14 cellular contexts compared by ENCODE assay signal in the genomic region with DNA sequence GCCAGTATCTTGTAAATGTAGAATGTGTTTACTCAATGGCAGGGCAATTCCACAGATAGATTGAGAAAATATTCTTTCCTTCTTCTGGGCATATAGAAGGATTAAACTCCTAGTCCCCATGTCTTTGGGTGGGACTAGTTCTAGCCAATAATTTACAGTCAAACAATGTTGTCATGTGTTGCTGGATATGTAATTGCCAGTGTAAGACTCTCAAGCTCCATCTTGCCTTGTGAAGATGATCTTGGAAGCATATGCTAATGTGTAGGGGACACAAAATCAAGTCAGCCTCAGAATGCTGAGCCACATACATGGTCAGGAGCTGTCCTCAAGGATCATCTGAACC.
A peak's percentile ranks its signal among the peaks of the same experiment; 100 is the strongest.
DNase-seq lines count a peak whose midpoint lies in the region; ATAC-seq and TF ChIP-seq lines count a peak whose summit lies in the region.
"Had no signal": no experiment of that assay in that cellular context is flagged by ENCODE, and none has a peak within 500 bp of the region (broad histone marks: within the 10 kb centered on the region; RNA-seq: fewer than 3 reads in every experiment).

No MANE protein-coding gene starts in this region.

- H3K9me3 ChIP-seq in upper lobe of right lung (no peaks in the 10 kb centered on the region), esophagus muscularis mucosa (no peaks in the 10 kb centered on the region)

- DNase-seq in DMS53 (lab: John Stamatoyannopoulos, UW) (peak; percentile 30), DMS53 treated with DMSO at 0.1 percent for 48 hours (lab: John Stamatoyannopoulos, UW; ENCODE audit: unreplicated experiment) (no peak), cardiac fibroblast (ENCODE audit: low read depth in 2 of 2) (peak; percentile 24 to 35), upper lobe of right lung (no peak), esophagus muscularis mucosa (ENCODE audit: extremely low spot score) (no peak)
- DNase-seq in activated effector memory CD4-positive, alpha-beta T cell treated with anti-CD3 and anti-CD28 coated beads, Interleukin-2, amount 50 U/mL, for 16 hours, result no peak
- DNase-seq: 8988T; activated CD4-positive, alpha-beta T cell treated with anti-CD3 and anti-CD28 coated beads for 1 hour; activated T-cell treated with anti-CD3 and anti-CD28 coated beads, Interleukin-2, amount 50 U/mL, for 72 hours; hippocampal formation; Kasumi-1; small intestine had no signal

- H3K27ac ChIP-seq in upper lobe of right lung, result peak overlapping the region; percentile 49
- no peak overlapping the region for H3K27ac ChIP-seq in esophagus muscularis mucosa (replicated peaks in 1 of 4)

- no peaks in the 10 kb centered on the region for H3K27me3 ChIP-seq in upper lobe of right lung
- H3K27me3 ChIP-seq in esophagus muscularis mucosa, result no peaks in the 10 kb centered on the region

- intact Hi-C loops in upper lobe of right lung (cut with DNase I), result no loop called here
- intact Hi-C loops in esophagus muscularis mucosa (cut with DNase I), result no loop called here

- TF ChIP-seq POLR2A in esophagus muscularis mucosa (IDR thresholded peaks at IDR 0.05; ENCODE audit: low read depth), result no peak

- ATAC-seq in HG03432 (IDR thresholded peaks at IDR 0.05; ENCODE audit: unreplicated experiment) (peak; percentile 44), upper lobe of right lung (peak; percentile 55)
- no peak for ATAC-seq in activated CD4-positive, CD25-positive, alpha-beta regulatory T cell treated with anti-CD3 and anti-CD28 coated beads, Interleukin-2, amount 50 U/mL, for 24 hours
- ATAC-seq: activated T-cell treated with anti-CD3 and anti-CD28 coated beads, Interleukin-2, amount 50 U/mL, for 72 hours had no signal

- no peaks in the 10 kb centered on the region for H3K4me1 ChIP-seq in upper lobe of right lung
- H3K4me1 ChIP-seq in esophagus muscularis mucosa, result peaks cover 0 to 4% (median 2%) of the 10 kb centered on the region in 4 donors

- H3K4me3 ChIP-seq in cardiac fibroblast (replicated peaks in 1 of 2; ENCODE audit: low read depth in 2 of 2, low read length in 2 of 2) (no peak overlapping the region), upper lobe of right lung (no peak overlapping the region), esophagus muscularis mucosa (no peak overlapping the region)

- TF ChIP-seq CTCF in cardiac fibroblast (IDR thresholded peaks at IDR 0.05; ENCODE audit: low read depth, low read length), result no peak
- TF ChIP-seq CTCF in upper lobe of right lung (IDR thresholded peaks at IDR 0.05), result no peak
- no peak for TF ChIP-seq CTCF in esophagus muscularis mucosa (IDR thresholded peaks at IDR 0.05)

- TF ChIP-seq EP300 in esophagus muscularis mucosa (IDR thresholded peaks at IDR 0.05), result no peak

- H3K36me3 ChIP-seq in upper lobe of right lung, result no peaks in the 10 kb centered on the region
- H3K36me3 ChIP-seq in esophagus muscularis mucosa, result no peaks in the 10 kb centered on the region

Comparison
In these comparisons a context has a peak if more than half of its experiments do, and no peak if none do; other contexts are left out.
1. DNase-seq: peak in DMS53 (single experiment) and cardiac fibroblast (2 of 2); none in DMS53 treated with DMSO at 0.1 percent for 48 hours (single experiment), upper lobe of right lung (single experiment), activated effector memory CD4-positive, alpha-beta T cell treated with anti-CD3 and anti-CD28 coated beads, Interleukin-2, amount 50 U/mL, for 16 hours (single experiment) and esophagus muscularis mucosa (single experiment).
2. ATAC-seq: peak in HG03432 (single experiment) and upper lobe of right lung (single experiment); none in activated CD4-positive, CD25-positive, alpha-beta regulatory T cell treated with anti-CD3 and anti-CD28 coated beads, Interleukin-2, amount 50 U/mL, for 24 hours (0 of 2).